ENCODE assay signal across 10 cellular contexts in genomic region chr9:34869390-34869789, GRCh38.
DNase-seq lines count a peak whose midpoint lies in the region; ATAC-seq and TF ChIP-seq lines count a peak whose summit lies in the region.
"Had no signal": no experiment of that assay in that cellular context is flagged by ENCODE, and none has a peak within 500 bp of the region (broad histone marks: within the 10 kb centered on the region; RNA-seq: fewer than 3 reads in every experiment).

No MANE protein-coding gene starts in this region.

- TF ChIP-seq CTCF in AG04450 (IDR thresholded peaks at IDR 0.05; ENCODE audit: low read depth, low read length), result peak; percentile 44
- peak; percentile 30 for TF ChIP-seq CTCF in GM10266 (IDR thresholded peaks at IDR 0.05; ENCODE audit: control insufficient read depth, insufficient read depth, low read depth, missing control alignments)
- TF ChIP-seq CTCF in OCI-LY7 (conservative IDR thresholded peaks at IDR 0.05; ENCODE audit: low read length), result peak; percentile 40
- peak; percentile 40 for TF ChIP-seq CTCF in fibroblast of the aortic adventitia (IDR thresholded peaks at IDR 0.05; ENCODE audit: insufficient read depth, low read length)
- no peak for TF ChIP-seq CTCF in sigmoid colon (IDR thresholded peaks at IDR 0.05)

- peaks cover 4% of the 10 kb centered on the region for H3K9me3 Mint-ChIP-seq in activated naive CD8-positive, alpha-beta T cell treated with anti-CD3 and anti-CD28 coated beads for 36 hours
- H3K9me3 Mint-ChIP-seq: activated naive CD4-positive, alpha-beta T cell treated with anti-CD3 and anti-CD28 coated beads, Interleukin-2, amount 50 U/mL, for 72 hours had no signal

- no peak overlapping the region for H3K27ac Mint-ChIP-seq in activated naive CD8-positive, alpha-beta T cell treated with anti-CD3 and anti-CD28 coated beads for 36 hours
- H3K27ac Mint-ChIP-seq: activated naive CD4-positive, alpha-beta T cell treated with anti-CD3 and anti-CD28 coated beads, Interleukin-2, amount 50 U/mL, for 72 hours had no signal

- 43 to 62% methylated on average over 2 of the region's 2 CpGs for WGBS in sigmoid colon, 2 donors

- H3K27ac ChIP-seq in AG04450 (ENCODE audit: low read depth, low read length) (no peak overlapping the region), OCI-LY7 (ENCODE audit: low read depth, low read length, poor library complexity, severe bottlenecking) (no peak overlapping the region), sigmoid colon (no peak overlapping the region)
- H3K27ac ChIP-seq: SJSA1 had no signal

- no TSS peak for BruUV-seq in OCI-LY7 (replicated peaks; lab: Mats Ljungman, UMichigan)

- no peaks in the 10 kb centered on the region for H3K36me3 Mint-ChIP-seq in activated naive CD8-positive, alpha-beta T cell treated with anti-CD3 and anti-CD28 coated beads for 36 hours

- H3K27me3 Mint-ChIP-seq in activated naive CD8-positive, alpha-beta T cell treated with anti-CD3 and anti-CD28 coated beads for 36 hours, result peaks cover 17% of the 10 kb centered on the region

- no peak for ATAC-seq in HG03520 (IDR thresholded peaks at IDR 0.05; ENCODE audit: unreplicated experiment)
- ATAC-seq: activated naive CD4-positive, alpha-beta T cell treated with anti-CD3 and anti-CD28 coated beads, Interleukin-2, amount 50 U/mL, for 72 hours had no signal

- H3K27me3 ChIP-seq in AG04450 (ENCODE audit: control insufficient read depth, insufficient read depth, low read length), result peaks cover 2% of the 10 kb centered on the region
- no peaks in the 10 kb centered on the region for H3K27me3 ChIP-seq in sigmoid colon
- H3K27me3 ChIP-seq: SJSA1 had no signal

- no peak overlapping the region for H3K4me2 ChIP-seq in OCI-LY7 (ENCODE audit: low read length)

- intact Hi-C loops in OCI-LY7 (cut with micrococcal nuclease; ENCODE audit: unreplicated experiment), result no loop called here
- intact Hi-C loops in sigmoid colon (cut with DNase I), result no loop called here

- H3K9me2 ChIP-seq in OCI-LY7 (ENCODE audit: insufficient read depth, low read length), result no peaks in the 10 kb centered on the region

- H3K9me3 ChIP-seq in AG04450 (ENCODE audit: control insufficient read depth, insufficient read depth, low read length), result no peaks in the 10 kb centered on the region
- no peaks in the 10 kb centered on the region for H3K9me3 ChIP-seq in OCI-LY7 (ENCODE audit: low read length)
- H3K9me3 ChIP-seq in sigmoid colon, result peaks cover 0 to 5% (median 2%) of the 10 kb centered on the region in 4 donors
- H3K9me3 ChIP-seq: SJSA1 had no signal

- H3K36me3 ChIP-seq in OCI-LY7 (ENCODE audit: insufficient read depth, low read length) (no peaks in the 10 kb centered on the region), sigmoid colon (no peaks in the 10 kb centered on the region)
- H3K36me3 ChIP-seq: SJSA1 had no signal

- H2AFZ ChIP-seq in OCI-LY7 (ENCODE audit: low read length), result no peak overlapping the region

- POLR2A ChIA-PET in AG04450 (lab: Yijun Ruan, JAX), result interaction anchor here (0.5 kb wide), 1 partner anchor 173 kb away, joined by 7 read pairs; no protein-coding TSS in a partner anchor
- POLR2A ChIA-PET in OCI-LY7 (lab: Charles Lee), result no interaction called here

- no peaks in the 10 kb centered on the region for H4K20me1 ChIP-seq in OCI-LY7 (ENCODE audit: insufficient read depth, low read length)

- H3K4me1 Mint-ChIP-seq in activated naive CD8-positive, alpha-beta T cell treated with anti-CD3 and anti-CD28 coated beads for 36 hours, result no peaks in the 10 kb centered on the region

- CTCF ChIA-PET in AG04450 (lab: Charles Lee) (no interaction called here), OCI-LY7 (lab: Charles Lee; ENCODE audit: unreplicated experiment) (no interaction called here)

- no peaks in the 10 kb centered on the region for H3K4me1 ChIP-seq in OCI-LY7 (ENCODE audit: insufficient read depth, low read length, poor library complexity, severe bottlenecking)
- H3K4me1 ChIP-seq in sigmoid colon, result no peaks in the 10 kb centered on the region
- H3K4me1 ChIP-seq: SJSA1 had no signal

- no peaks in the 10 kb centered on the region for H3K79me2 ChIP-seq in OCI-LY7 (ENCODE audit: insufficient read depth, low read depth, low read length)

- TF ChIP-seq POLR2A in sigmoid colon (IDR thresholded peaks at IDR 0.05), result no peak

- DNase-seq in AG04450 (ENCODE audit: low read depth, low spot score) (no peak), GM10266 (ENCODE audit: extremely low spot score) (no peak), OCI-LY7 (ENCODE audit: low spot score) (peak; percentile 3), fibroblast of the aortic adventitia (ENCODE audit: low read depth) (peak; percentile 40), sigmoid colon (no peak), islet precursor cell (no peak)
- no peak for DNase-seq in activated naive CD8-positive, alpha-beta T cell treated with anti-CD3 and anti-CD28 coated beads for 36 hours

- no peak overlapping the region for H3K4me3 Mint-ChIP-seq in activated naive CD8-positive, alpha-beta T cell treated with anti-CD3 and anti-CD28 coated beads for 36 hours

- H3K4me3 ChIP-seq in AG04450 (ENCODE audit: low read depth, low read length) (no peak overlapping the region), OCI-LY7 (ENCODE audit: low read depth, low read length, poor library complexity, severe bottlenecking) (no peak overlapping the region), fibroblast of the aortic adventitia (ENCODE audit: low read depth, low read length) (no peak overlapping the region), sigmoid colon (no peak overlapping the region)
- H3K4me3 ChIP-seq: SJSA1 had no signal

- TF ChIP-seq EP300 in sigmoid colon (IDR thresholded peaks at IDR 0.05), result no peak

Comparison
In these comparisons a context has a peak if more than half of its experiments do, and no peak if none do; other contexts are left out.
1. DNase-seq: peak in OCI-LY7 (single experiment) and fibroblast of the aortic adventitia (single experiment); none in AG04450 (single experiment), GM10266 (single experiment), sigmoid colon (single experiment), islet precursor cell (single experiment) and activated naive CD8-positive, alpha-beta T cell treated with anti-CD3 and anti-CD28 coated beads for 36 hours (single experiment).
2. CTCF ChIP-seq: peak in AG04450 (single experiment), GM10266 (single experiment), OCI-LY7 (single experiment) and fibroblast of the aortic adventitia (single experiment); none in sigmoid colon (0 of 4).